ENCODE assay signal across 8 cellular contexts in genomic region chrX:49915352-49916222, GRCh38. TPM values are rescaled to one million over a fixed set of nuclear protein-coding genes. Genes with fewer than 3 reads are reported as not detected.
DNase-seq lines count a peak whose midpoint lies in the region; ATAC-seq and TF ChIP-seq lines count a peak whose summit lies in the region.

No MANE protein-coding gene starts in this region.

- intact Hi-C loops in Caco-2 (cut with micrococcal nuclease; ENCODE audit: unreplicated experiment): loop anchor here (1.0 kb wide), 4 partner anchors 31 to 289 kb away; partner anchors contain the start of gene CCNB3

- no peaks in the 10 kb centered on the region for H3K27me3 Mint-ChIP-seq in Caco-2 (ENCODE audit: insufficient read depth, unreplicated experiment)

- H3K4me3 Mint-ChIP-seq in Caco-2 (ENCODE audit: unreplicated experiment): no peak overlapping the region

- TF ChIP-seq CTCF in Caco-2 (IDR thresholded peaks at IDR 0.05; ENCODE audit: insufficient read depth in 1 of 2, low read depth in 1 of 2, low read length in 1 of 2, severe bottlenecking in 1 of 2, unreplicated experiment in 1 of 2): peak; percentile 62 to 80
- peak; percentile 71 for TF ChIP-seq CTCF in LNCaP clone FGC (IDR thresholded peaks at IDR 0.05; ENCODE audit: control insufficient read depth, extremely low read depth, insufficient read depth)

- CTCF ChIA-PET in Caco-2 (lab: Charles Lee): interaction anchor here (0.5 to 1.0 kb wide), 3 partner anchors 31 to 667 kb away, joined by 3 to 4 read pairs (median 4); no protein-coding TSS in a partner anchor

- no TSS peak for BruUV-seq in Caco-2 (replicated peaks; lab: Mats Ljungman, UMichigan)

- H3K27me3 ChIP-seq in Caco-2 (replicated peaks; ENCODE audit: control insufficient read depth, insufficient read depth, low read length) (no peaks in the 10 kb centered on the region), SJSA1 (replicated peaks) (no peaks in the 10 kb centered on the region)

- H3K4me1 ChIP-seq in Caco-2: peaks cover 4% of the 10 kb centered on the region; the same call in 1 of the 2 replicates
- no peaks in the 10 kb centered on the region for H3K4me1 ChIP-seq in SJSA1 (replicated peaks)

- H3K27ac Mint-ChIP-seq in Caco-2 (ENCODE audit: unreplicated experiment): no peak overlapping the region

- H3K36me3 ChIP-seq in Caco-2 (ENCODE audit: control insufficient read depth, insufficient read depth, low read length) (no peaks in the 10 kb centered on the region), SJSA1 (no peaks in the 10 kb centered on the region)

- ATAC-seq in GM19328 (IDR thresholded peaks at IDR 0.05; ENCODE audit: unreplicated experiment): peak; percentile 70

- H3K4me3 ChIP-seq in Caco-2 (ENCODE audit: low read depth, low read length) (no peak overlapping the region), LNCaP clone FGC (ENCODE audit: low read depth, low read length) (no peak overlapping the region), SJSA1 (no peak overlapping the region)

- H3K36me3 Mint-ChIP-seq in Caco-2 (ENCODE audit: insufficient read depth, unreplicated experiment): no peaks in the 10 kb centered on the region

- H3K9me3 ChIP-seq in Caco-2 (no peaks in the 10 kb centered on the region), SJSA1 (replicated peaks) (no peaks in the 10 kb centered on the region)

- DNase-seq in Caco-2 (peak; percentile 45 to 56), LNCaP clone FGC (ENCODE audit: low read depth) (no peak), SJSA1 (ENCODE audit: low read depth in 1 of 2, low spot score in 2 of 2) (peak; percentile 21 to 32), amniotic epithelial cell (ENCODE audit: low read depth) (peak; percentile 47), iPS-NIHi7 (ENCODE audit: extremely low spot score) (peak; percentile 50), GF-D8 (lab: John Stamatoyannopoulos, UW) (no peak)
- peak; percentile 12 to 49 for DNase-seq in stimulated activated CD4-positive, alpha-beta T cell treated with anti-CD3 and anti-CD28 coated beads, Interleukin-15, amount 100 ng/mL, for 48 hours (ENCODE audit: low read depth in 2 of 2)

- H3K9me3 Mint-ChIP-seq in Caco-2 (ENCODE audit: unreplicated experiment): no peaks in the 10 kb centered on the region

- POLR2A ChIA-PET in Caco-2 (lab: Charles Lee): no interaction called here

- H3K4me1 Mint-ChIP-seq in Caco-2 (ENCODE audit: low read depth, unreplicated experiment): peaks cover 9% of the 10 kb centered on the region

- H3K27ac ChIP-seq in SJSA1: no peak overlapping the region

RNA-seq across cellular contexts. Expression of gene CLCN5, which starts 6.8 kb away (rescaled TPM):
- 61.0 and 70.0 TPM in 2 replicates for total RNA-seq in Caco-2 (2022)
- 2.0 and 3.5 TPM in 2 replicates for total RNA-seq in SJSA1 (2014; rRNA removed; shearing (Covaris generic))

RNA-seq across cellular contexts. Expression of gene USP27X, which starts 36.3 kb away (rescaled TPM):
- total RNA-seq in Caco-2 (2022): 11.6 and 13.5 TPM in 2 replicates
- total RNA-seq in SJSA1 (2014; rRNA removed; shearing (Covaris generic)): 0.66 and 0.87 TPM in 2 replicates

Comparison
In these comparisons a context has a peak if more than half of its experiments do, and no peak if none do; other contexts are left out.
1. DNase-seq: peak in Caco-2 (2 of 2), SJSA1 (2 of 2), amniotic epithelial cell (single experiment), iPS-NIHi7 (single experiment) and stimulated activated CD4-positive, alpha-beta T cell treated with anti-CD3 and anti-CD28 coated beads, Interleukin-15, amount 100 ng/mL, for 48 hours (2 of 2); none in LNCaP clone FGC (single experiment) and GF-D8 (single experiment).
2. RNA of gene CLCN5, which starts 6.8 kb away (total RNA-seq): 61.0 to 70.0 TPM in Caco-2; 2.0 to 3.5 TPM in SJSA1; every median in the first group is over 10 times any median in the second.